ENCODE assay signal across 16 cellular contexts in genomic region chr5:108028411-108028810, GRCh38.
DNase-seq lines count a peak whose midpoint lies in the region; ATAC-seq and TF ChIP-seq lines count a peak whose summit lies in the region.
"Had no signal": no experiment of that assay in that cellular context is flagged by ENCODE, and none has a peak within 500 bp of the region (broad histone marks: within the 10 kb centered on the region; RNA-seq: fewer than 3 reads in every experiment).

No MANE protein-coding gene starts in this region.

- H3K4me3 Mint-ChIP-seq in progenitor cell of endocrine pancreas (ENCODE audit: low read depth): no peak overlapping the region
- H3K4me3 Mint-ChIP-seq: activated naive CD4-positive, alpha-beta T cell treated with anti-CD3 and anti-CD28 coated beads for 36 hours had no signal

- H3K9ac ChIP-seq in IMR-90 (ENCODE audit: low read depth, low read length): no peak overlapping the region
- H3K9ac ChIP-seq: parathyroid adenoma had no signal

- no peaks in the 10 kb centered on the region for H3K27me3 Mint-ChIP-seq in progenitor cell of endocrine pancreas

- H3K4ac ChIP-seq in IMR-90 (ENCODE audit: low read depth, low read length): no peak overlapping the region

- POLR2A ChIA-PET in IMR-90 (lab: Charles Lee; ENCODE audit: unreplicated experiment): no interaction called here
- POLR2A ChIA-PET in A673 (lab: Charles Lee; ENCODE audit: low non-redundant PET): no interaction called here

- TF ChIP-seq CTCF in IMR-90 (conservative IDR thresholded peaks at IDR 0.05; ENCODE audit: low read depth, low read length): no peak
- no peak for TF ChIP-seq CTCF in astrocyte of the cerebellum (IDR thresholded peaks at IDR 0.05; ENCODE audit: low read depth, low read length, missing control alignments)
- no peak for TF ChIP-seq CTCF in A673 (conservative IDR thresholded peaks at IDR 0.05; ENCODE audit: low read depth, low read length)
- TF ChIP-seq CTCF in progenitor cell of endocrine pancreas (IDR thresholded peaks at IDR 0.05; ENCODE audit: unreplicated experiment): no peak

- H3K27ac ChIP-seq in IMR-90 (ENCODE audit: insufficient read depth, low read length) (no peak overlapping the region), A673 (ENCODE audit: low read depth, low read length, poor library complexity, severe bottlenecking) (no peak overlapping the region), caudate nucleus (ENCODE audit: low read depth, low read length) (no peak overlapping the region)
- H3K27ac ChIP-seq: parathyroid adenoma, tibial nerve had no signal

- peaks cover 1% of the 10 kb centered on the region for H3K36me3 Mint-ChIP-seq in progenitor cell of endocrine pancreas (ENCODE audit: insufficient read depth)

- no peak overlapping the region for H2BK20ac ChIP-seq in IMR-90 (ENCODE audit: low read depth, low read length)

- H2AFZ ChIP-seq in IMR-90 (replicated peaks; ENCODE audit: low read length, poor library complexity): no peak overlapping the region
- H2AFZ ChIP-seq: parathyroid adenoma had no signal

- no peak overlapping the region for H3K23ac ChIP-seq in IMR-90 (ENCODE audit: low read depth, low read length)

- no peak overlapping the region for H3K56ac ChIP-seq in IMR-90 (ENCODE audit: extremely low read depth, insufficient read depth, low read length)

- CTCF ChIA-PET in IMR-90 (lab: Yijun Ruan, JAX): no interaction called here
- CTCF ChIA-PET in A673 (lab: Charles Lee): no interaction called here

- H4K20me1 ChIP-seq in IMR-90 (ENCODE audit: insufficient read depth, low read length): no peaks in the 10 kb centered on the region

- no peak overlapping the region for H2AK5ac ChIP-seq in IMR-90 (ENCODE audit: low read depth, low read length)

- no peak overlapping the region for H2BK15ac ChIP-seq in IMR-90 (ENCODE audit: low read depth, low read length)

- no peak for ATAC-seq in IMR-90 (ENCODE audit: low read depth)
- ATAC-seq in HG02798 (IDR thresholded peaks at IDR 0.05; ENCODE audit: poor library complexity, unreplicated experiment): no peak

- H3K27me3 ChIP-seq in IMR-90 (ENCODE audit: control insufficient read depth, insufficient read depth, low read length): no peaks in the 10 kb centered on the region
- no peaks in the 10 kb centered on the region for H3K27me3 ChIP-seq in A673 (replicated peaks; ENCODE audit: insufficient read depth, low read depth, low read length, poor library complexity)
- H3K27me3 ChIP-seq: tibial nerve had no signal

- BruUV-seq in IMR-90 (replicated peaks; lab: Mats Ljungman, UMichigan) (no TSS peak), A673 (replicated peaks; lab: Mats Ljungman, UMichigan) (no TSS peak)

- no peak overlapping the region for H3K18ac ChIP-seq in IMR-90 (ENCODE audit: low read depth, low read length)

- H3K4me2 ChIP-seq in IMR-90 (ENCODE audit: low read depth, low read length): no peak overlapping the region

- TF ChIP-seq RAD21 in IMR-90 (IDR thresholded peaks at IDR 0.05; ENCODE audit: low read length): no peak

- H3K36me3 ChIP-seq in IMR-90 (ENCODE audit: control insufficient read depth, insufficient read depth, low read length) (no peaks in the 10 kb centered on the region), A673 (ENCODE audit: insufficient read depth, low read length, poor library complexity, severe bottlenecking) (no peaks in the 10 kb centered on the region)
- H3K36me3 ChIP-seq: tibial nerve had no signal

- H2BK5ac ChIP-seq in IMR-90 (ENCODE audit: low read depth, low read length, poor library complexity, severe bottlenecking): no peak overlapping the region

- H3K79me1 ChIP-seq in IMR-90 (ENCODE audit: low read depth in 1 of 2, low read length in 2 of 2): no peaks in the 10 kb centered on the region

- DNase-seq in AG08395 (ENCODE audit: low spot score): peak; percentile 2
- peak; percentile 10 for DNase-seq in IMR-90
- peak; percentile 8 for DNase-seq in astrocyte of the cerebellum (ENCODE audit: low read depth)
- DNase-seq in glomerular visceral epithelial cell (ENCODE audit: extremely low spot score): peak; percentile 10
- DNase-seq in A673 (ENCODE audit: low spot score): no peak
- no peak for DNase-seq in caudate nucleus (lab: John Stamatoyannopoulos, UW)
- DNase-seq in progenitor cell of endocrine pancreas (ENCODE audit: low spot score, unreplicated experiment): no peak
- DNase-seq: activated naive CD4-positive, alpha-beta T cell treated with anti-CD3 and anti-CD28 coated beads for 36 hours; erythroblast; NCI-H1436 treated with DMSO at 0.1 percent for 48 hours; NCI-H524 treated with DMSO at 0.1 percent for 48 hours; SHP77; stimulated activated CD4-positive, alpha-beta T cell treated with anti-CD3 and anti-CD28 coated beads, Interleukin-15, amount 100 ng/mL, for 24 hours had no signal

- H3K4me1 ChIP-seq in IMR-90 (ENCODE audit: control insufficient read depth, insufficient read depth, low read length) (no peaks in the 10 kb centered on the region), A673 (ENCODE audit: insufficient read depth, low read length, poor library complexity, severe bottlenecking) (no peaks in the 10 kb centered on the region)

- dilution Hi-C loops in IMR-90 (cut with HindIII; ENCODE audit: low sequenced_read_pairs, unreplicated experiment): no loop called here

- in situ Hi-C loops in IMR-90 (cut with MboI; ENCODE audit: low sequenced_read_pairs): no loop called here
- in situ Hi-C loops in astrocyte of the cerebellum (cut with HindIII; ENCODE audit: low sequenced_read_pairs): no loop called here

- H4K5ac ChIP-seq in IMR-90 (ENCODE audit: low read depth, low read length): no peak overlapping the region

- no peak overlapping the region for H4K91ac ChIP-seq in IMR-90 (ENCODE audit: insufficient read depth, low read depth, low read length)

- intact Hi-C loops in IMR-90 (cut with micrococcal nuclease): no loop called here
- intact Hi-C loops in A673 (cut with micrococcal nuclease; ENCODE audit: unreplicated experiment): no loop called here

- peaks cover 6% of the 10 kb centered on the region for H3K9me3 Mint-ChIP-seq in progenitor cell of endocrine pancreas (ENCODE audit: low read depth)
- H3K9me3 Mint-ChIP-seq: activated naive CD4-positive, alpha-beta T cell treated with anti-CD3 and anti-CD28 coated beads for 36 hours had no signal

- H2BK120ac ChIP-seq in IMR-90 (ENCODE audit: low read depth, low read length): no peak overlapping the region

- TF ChIP-seq POLR2A in IMR-90 (IDR thresholded peaks at IDR 0.05; ENCODE audit: low read depth, low read length): no peak

- H3K4me1 Mint-ChIP-seq in progenitor cell of endocrine pancreas (ENCODE audit: low read depth): no peaks in the 10 kb centered on the region

- H3K9me1 ChIP-seq in IMR-90 (ENCODE audit: insufficient read depth, low read length): peaks cover 2% of the 10 kb centered on the region; the same call in 1 of the 2 replicates

- no peak overlapping the region for H2AK9ac ChIP-seq in IMR-90 (replicated peaks; ENCODE audit: low read depth, low read length, poor library complexity)

- H4K8ac ChIP-seq in IMR-90 (ENCODE audit: low read depth in 2 of 2, low read length in 2 of 2): no peak overlapping the region

- no peaks in the 10 kb centered on the region for H3K9me3 ChIP-seq in IMR-90 (ENCODE audit: control insufficient read depth, insufficient read depth, low read length)
- no peaks in the 10 kb centered on the region for H3K9me3 ChIP-seq in A673 (ENCODE audit: low read depth, low read length, poor library complexity, severe bottlenecking)
- H3K9me3 ChIP-seq: tibial nerve had no signal

- no peak overlapping the region for H3K27ac Mint-ChIP-seq in progenitor cell of endocrine pancreas
- H3K27ac Mint-ChIP-seq: activated naive CD4-positive, alpha-beta T cell treated with anti-CD3 and anti-CD28 coated beads for 36 hours had no signal

- H3K14ac ChIP-seq in IMR-90 (replicated peaks; ENCODE audit: low read depth, low read length): no peak overlapping the region

- no peak overlapping the region for H3K4me3 ChIP-seq in IMR-90 (ENCODE audit: insufficient read depth, low read depth, low read length)
- no peak overlapping the region for H3K4me3 ChIP-seq in astrocyte of the cerebellum (ENCODE audit: low read depth, low read length)
- no peak overlapping the region for H3K4me3 ChIP-seq in A673 (ENCODE audit: low read depth, low read length, poor library complexity, severe bottlenecking)
- H3K4me3 ChIP-seq: tibial nerve had no signal

TF ChIP-seq in IMR-90, 13 proteins besides CTCF, POLR2A, EP300 and RAD21:
- TF ChIP-seq BHLHE40 (IDR thresholded peaks at IDR 0.05; ENCODE audit: low read depth, low read length) (no peak), MAFK (IDR thresholded peaks at IDR 0.05; ENCODE audit: low read depth, low read length) (no peak), NFE2L2 (IDR thresholded peaks at IDR 0.05; ENCODE audit: low read depth, low read length) (no peak), USF2 (IDR thresholded peaks at IDR 0.05; ENCODE audit: low read depth, low read length) (no peak), MAZ (IDR thresholded peaks at IDR 0.05; ENCODE audit: borderline replicate concordance, low read depth, low read length) (no peak), MXI1 (IDR thresholded peaks at IDR 0.05; ENCODE audit: borderline replicate concordance, low read depth, low read length) (no peak), RCOR1 (IDR thresholded peaks at IDR 0.05; ENCODE audit: insufficient replicate concordance, low read length) (no peak), RFX5 (IDR thresholded peaks at IDR 0.05; ENCODE audit: low read depth, low read length) (no peak), FOS (IDR thresholded peaks at IDR 0.05; ENCODE audit: low read depth, low read length) (no peak), CHD1 (IDR thresholded peaks at IDR 0.05; ENCODE audit: low read depth, low read length) (no peak), SMC3 (IDR thresholded peaks at IDR 0.05; ENCODE audit: low read depth, low read length) (no peak), CEBPB (IDR thresholded peaks at IDR 0.05; ENCODE audit: low read depth, low read length) (no peak)
- TF ChIP-seq, protein P1, sequence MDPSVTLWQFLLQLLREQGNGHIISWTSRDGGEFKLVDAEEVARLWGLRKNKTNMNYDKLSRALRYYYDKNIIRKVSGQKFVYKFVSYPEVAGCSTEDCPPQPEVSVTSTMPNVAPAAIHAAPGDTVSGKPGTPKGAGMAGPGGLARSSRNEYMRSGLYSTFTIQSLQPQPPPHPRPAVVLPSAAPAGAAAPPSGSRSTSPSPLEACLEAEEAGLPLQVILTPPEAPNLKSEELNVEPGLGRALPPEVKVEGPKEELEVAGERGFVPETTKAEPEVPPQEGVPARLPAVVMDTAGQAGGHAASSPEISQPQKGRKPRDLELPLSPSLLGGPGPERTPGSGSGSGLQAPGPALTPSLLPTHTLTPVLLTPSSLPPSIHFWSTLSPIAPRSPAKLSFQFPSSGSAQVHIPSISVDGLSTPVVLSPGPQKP (IDR thresholded peaks at IDR 0.05; ENCODE audit: borderline replicate concordance, low read depth, low read length): no peak

Comparison
In these comparisons a context has a peak if more than half of its experiments do, and no peak if none do; other contexts are left out.
1. DNase-seq: peak in AG08395 (single experiment), IMR-90 (single experiment), astrocyte of the cerebellum (single experiment) and glomerular visceral epithelial cell (single experiment); none in A673 (single experiment), caudate nucleus (0 of 61) and progenitor cell of endocrine pancreas (single experiment).